ENCODE assay signal across 1 cellular context in the genomic region with DNA sequence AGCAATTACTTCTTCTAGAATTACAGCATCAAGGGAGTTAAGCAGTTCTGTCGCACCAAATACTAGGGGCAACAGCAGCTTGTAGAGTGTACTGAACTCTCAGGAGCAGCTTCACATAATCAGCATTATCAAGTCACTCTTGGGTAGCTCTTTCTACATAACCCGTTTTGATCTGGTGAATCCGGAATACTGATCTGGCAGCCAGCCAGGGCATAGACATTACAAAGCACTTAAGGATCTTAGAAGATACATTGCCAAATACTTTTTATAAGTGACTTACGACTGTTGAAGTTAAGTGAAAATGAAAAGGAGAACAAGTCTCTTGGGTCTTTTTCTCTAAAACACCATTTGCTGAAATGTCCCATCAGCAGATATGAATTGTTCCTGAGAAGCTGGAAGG.
TF ChIP-seq lines count a peak whose summit lies in the region.

No MANE protein-coding gene starts in this region.

TF ChIP-seq in GM23338, 12 proteins besides CTCF, POLR2A, EP300 and RAD21 (continued from another document):
- TF ChIP-seq STAT1 (IDR thresholded peaks at IDR 0.05; ENCODE audit: unreplicated experiment) (no peak), POLR2AphosphoS5 (IDR thresholded peaks at IDR 0.05; ENCODE audit: low read depth) (no peak), CREB1 (CRISPR knock-in tag; IDR thresholded peaks at IDR 0.05; ENCODE audit: low read depth) (no peak), EZH2 (IDR thresholded peaks at IDR 0.05; ENCODE audit: low read depth, unreplicated experiment) (no peak)
TF ChIP-seq in GM23338: peak in this region for 0.
